Comparison of ENCODE assay signal across 14 cellular contexts in genomic region chr22:38462960-38463784, GRCh38. TPM values are rescaled to one million over a fixed set of nuclear protein-coding genes. Genes with fewer than 3 reads are reported as not detected.
DNase-seq lines count a peak whose midpoint lies in the region; ATAC-seq and TF ChIP-seq lines count a peak whose summit lies in the region.
"Had no signal": no experiment of that assay in that cellular context is flagged by ENCODE, and none has a peak within 500 bp of the region (broad histone marks: within the 10 kb centered on the region; RNA-seq: fewer than 3 reads in every experiment).

No MANE protein-coding gene starts in this region.

- H3K23ac ChIP-seq in H9 (ENCODE audit: insufficient read length, low read depth, low read length) (no peak overlapping the region), neuronal stem cell (ENCODE audit: low read depth, low read length, poor library complexity) (no peak overlapping the region)

- H2BK5ac ChIP-seq in H9 (ENCODE audit: insufficient read length, low read length), result no peak overlapping the region
- H2BK5ac ChIP-seq in neuronal stem cell (ENCODE audit: low read length), result peak overlapping the region; percentile 32

- no peak overlapping the region for H3K56ac ChIP-seq in H9 (ENCODE audit: insufficient read length, low read depth, low read length)

- POLR2A ChIA-PET in activated CD8-positive, alpha-beta T cell treated with anti-CD3 and anti-CD28 coated beads, Interleukin-2, amount 10 ng/mL, durations not matched to agents 7 days and 5 days (lab: Charles Lee), result interaction anchor here (1.4 to 1.6 kb wide), 2 partner anchors 17 to 23 kb away, joined by 3 read pairs; no protein-coding TSS in a partner anchor

- TF ChIP-seq CTCF in H9 (conservative IDR thresholded peaks at IDR 0.05) (no peak), gastroesophageal sphincter (IDR thresholded peaks at IDR 0.05) (no peak)

- H3K9ac ChIP-seq in H9 (ENCODE audit: extremely low read depth, insufficient read length, low read length) (no peak overlapping the region), neuronal stem cell (ENCODE audit: low read depth, low read length, poor library complexity) (no peak overlapping the region)

- H3K27me3 Mint-ChIP-seq in H9 (ENCODE audit: low read depth), result peaks cover 91% of the 10 kb centered on the region
- peaks cover 77% of the 10 kb centered on the region for H3K27me3 Mint-ChIP-seq in activated CD8-positive, alpha-beta T cell treated with anti-CD3 and anti-CD28 coated beads, Interleukin-2, amount 10 ng/mL, durations not matched to agents 7 days and 5 days (ENCODE audit: low read depth)

- H4K5ac ChIP-seq in H9 (ENCODE audit: insufficient read length, low read depth, low read length), result no peak overlapping the region

- DNase-seq in H9 (peak; percentile 78), SHP77 (lab: John Stamatoyannopoulos, UW) (peak; percentile 56 to 68), left ventricle myocardium superior (peak; percentile 82), neuronal stem cell (ENCODE audit: low spot score) (no peak)
- DNase-seq in activated CD8-positive, alpha-beta T cell treated with anti-CD3 and anti-CD28 coated beads, Interleukin-2, amount 10 ng/mL, durations not matched to agents 7 days and 5 days, result no peak
- DNase-seq: HCEC 1CT had no signal

- no peak overlapping the region for H2BK20ac ChIP-seq in H9 (ENCODE audit: low read depth, low read length, poor library complexity, severe bottlenecking)

- peaks cover 7% of the 10 kb centered on the region for H3K23me2 ChIP-seq in H9 (ENCODE audit: insufficient read length, low read depth, low read length, poor library complexity, severe bottlenecking)

- H3K4ac ChIP-seq in H9 (ENCODE audit: low read depth, low read length), result no peak overlapping the region
- H3K4ac ChIP-seq in neuronal stem cell (ENCODE audit: low read length), result no peak overlapping the region

- no peak overlapping the region for H2AK5ac ChIP-seq in H9 (ENCODE audit: insufficient read length, low read length)
- no peak overlapping the region for H2AK5ac ChIP-seq in neuronal stem cell (ENCODE audit: low read depth, low read length)

- H4K91ac ChIP-seq in H9 (ENCODE audit: insufficient read length, low read depth, low read length) (no peak overlapping the region), neuronal stem cell (ENCODE audit: low read depth, low read length, poor library complexity) (no peak overlapping the region)

- H3K9me3 ChIP-seq in H9 (ENCODE audit: control insufficient read depth, low read depth, low read length) (no peaks in the 10 kb centered on the region), neuronal stem cell (replicated peaks in 1 of 2; ENCODE audit: control insufficient read depth in 2 of 2, insufficient read depth in 1 of 2, low read depth in 1 of 2, low read length in 2 of 2) (no peaks in the 10 kb centered on the region), gastroesophageal sphincter (no peaks in the 10 kb centered on the region)
- H3K9me3 ChIP-seq: ascending aorta, thoracic aorta had no signal

- H2BK12ac ChIP-seq in H9 (ENCODE audit: insufficient read length, low read depth, low read length), result no peak overlapping the region
- H2BK12ac ChIP-seq in neuronal stem cell (ENCODE audit: low read length), result no peak overlapping the region

- H3K36me3 ChIP-seq in neuronal stem cell (replicated peaks in 1 of 2; ENCODE audit: control insufficient read depth in 2 of 2, insufficient read depth in 2 of 2, low read length in 2 of 2) (no peaks in the 10 kb centered on the region), gastroesophageal sphincter (no peaks in the 10 kb centered on the region)
- H3K36me3 ChIP-seq: ascending aorta, thoracic aorta had no signal

- H2BK120ac ChIP-seq in H9 (ENCODE audit: low read depth, low read length, poor library complexity, severe bottlenecking) (no peak overlapping the region), neuronal stem cell (ENCODE audit: low read depth, low read length) (no peak overlapping the region)

- peaks cover 2% of the 10 kb centered on the region; the same call in 1 of the 2 replicates for H3K27me3 ChIP-seq in H9 (ENCODE audit: insufficient read depth, low read length)
- peaks cover 0 to 34% (median 21%) of the 10 kb centered on the region in 3 experiments for H3K27me3 ChIP-seq in neuronal stem cell (ENCODE audit: control insufficient read depth in 3 of 3, insufficient read depth in 3 of 3, low read depth in 1 of 3, low read length in 3 of 3)
- H3K27me3 ChIP-seq in gastroesophageal sphincter, result peaks cover 33% of the 10 kb centered on the region
- H3K27me3 ChIP-seq: ascending aorta had no signal

- peak overlapping the region in 1 of 2 experiments; percentile 34; a peak in 2 of 5 replicates for H3K4me3 Mint-ChIP-seq in H9
- H3K4me3 Mint-ChIP-seq in activated CD8-positive, alpha-beta T cell treated with anti-CD3 and anti-CD28 coated beads, Interleukin-2, amount 10 ng/mL, durations not matched to agents 7 days and 5 days, result no peak overlapping the region

- H3K27ac Mint-ChIP-seq in H9, result no peak overlapping the region
- no peak overlapping the region for H3K27ac Mint-ChIP-seq in activated CD8-positive, alpha-beta T cell treated with anti-CD3 and anti-CD28 coated beads, Interleukin-2, amount 10 ng/mL, durations not matched to agents 7 days and 5 days

- H3K14ac ChIP-seq in H9 (ENCODE audit: insufficient read depth, low read length), result no peak overlapping the region
- no peak overlapping the region for H3K14ac ChIP-seq in neuronal stem cell (ENCODE audit: low read length)

- no peak overlapping the region for H3T11ph ChIP-seq in H9 (ENCODE audit: low read length)

- no peaks in the 10 kb centered on the region for H3K79me2 ChIP-seq in H9 (ENCODE audit: insufficient read depth, low read length)

- H3K79me1 ChIP-seq in H9 (ENCODE audit: insufficient read depth, low read depth, low read length, poor library complexity, severe bottlenecking) (no peaks in the 10 kb centered on the region), neuronal stem cell (ENCODE audit: low read depth, low read length) (no peaks in the 10 kb centered on the region)

- H3K4me1 ChIP-seq in H9 (ENCODE audit: insufficient read depth, low read length) (no peaks in the 10 kb centered on the region; the same call in 1 of the 2 replicates), neuronal stem cell (ENCODE audit: control insufficient read depth in 2 of 2, insufficient read depth in 1 of 2, low read depth in 1 of 2, low read length in 2 of 2) (peaks cover 13 to 32% of the 10 kb centered on the region in 2 donors), gastroesophageal sphincter (peaks cover 0 to 31% (median 15%) of the 10 kb centered on the region in 3 donors)

- H3K4me1 Mint-ChIP-seq in H9, result peaks cover 33 to 41% of the 10 kb centered on the region in 2 experiments
- peaks cover 25% of the 10 kb centered on the region for H3K4me1 Mint-ChIP-seq in activated CD8-positive, alpha-beta T cell treated with anti-CD3 and anti-CD28 coated beads, Interleukin-2, amount 10 ng/mL, durations not matched to agents 7 days and 5 days (ENCODE audit: low read depth)

- peak; percentile 78 for ATAC-seq in left ventricle myocardium superior
- ATAC-seq in HG02678 (IDR thresholded peaks at IDR 0.05; ENCODE audit: unreplicated experiment), result no peak
- no peak for ATAC-seq in gastroesophageal sphincter
- no peak for ATAC-seq in activated CD8-positive, alpha-beta T cell treated with anti-CD3 and anti-CD28 coated beads, Interleukin-2, amount 10 ng/mL, durations not matched to agents 7 days and 5 days
- no peak for ATAC-seq in GM19397 (IDR thresholded peaks at IDR 0.05; ENCODE audit: unreplicated experiment)

- intact Hi-C loops in left ventricle myocardium superior (cut with micrococcal nuclease), result no loop called here

- H2AFZ ChIP-seq in H9 (ENCODE audit: low read length) (no peak overlapping the region), neuronal stem cell (ENCODE audit: low read length) (peak overlapping the region; percentile 93)

- H3K4me2 ChIP-seq in H9 (ENCODE audit: insufficient read depth, insufficient read length, low read length) (peak overlapping the region; percentile 6), neuronal stem cell (ENCODE audit: insufficient read depth, low read length, poor library complexity, severe bottlenecking) (no peak overlapping the region)

- TF ChIP-seq POLR2A in gastroesophageal sphincter (IDR thresholded peaks at IDR 0.05), result no peak

- no peak overlapping the region for H3K18ac ChIP-seq in H9 (ENCODE audit: insufficient read length, low read depth, low read length)
- peak overlapping the region; percentile 32 for H3K18ac ChIP-seq in neuronal stem cell (ENCODE audit: low read length)

- CTCF ChIA-PET in activated CD8-positive, alpha-beta T cell treated with anti-CD3 and anti-CD28 coated beads, Interleukin-2, amount 10 ng/mL, durations not matched to agents 7 days and 5 days (lab: Charles Lee), result interaction anchor here (0.6 to 1.6 kb wide), 4 partner anchors 12 to 411 kb away, joined by 3 to 7 read pairs (median 3); no protein-coding TSS in a partner anchor

- no peak overlapping the region for H4K8ac ChIP-seq in H9 (replicated peaks; ENCODE audit: insufficient read length, low read depth, low read length)
- no peak overlapping the region for H4K8ac ChIP-seq in neuronal stem cell (ENCODE audit: low read depth, low read length)

- peaks cover 3% of the 10 kb centered on the region for H4K20me1 ChIP-seq in H9 (ENCODE audit: control insufficient read depth, insufficient read depth, insufficient read length)

- H3K4me3 ChIP-seq in neuronal stem cell (ENCODE audit: low read length in 2 of 2), result peak overlapping the region in 1 of 2 donors; percentile 41
- no peak overlapping the region for H3K4me3 ChIP-seq in gastroesophageal sphincter
- H3K4me3 ChIP-seq: ascending aorta, thoracic aorta had no signal

- H3K27ac ChIP-seq in H9 (ENCODE audit: insufficient read length, low read depth, low read length) (no peak overlapping the region), neuronal stem cell (replicated peaks; ENCODE audit: low read length) (no peak overlapping the region), gastroesophageal sphincter (no peak overlapping the region)
- H3K27ac ChIP-seq: ascending aorta, epithelial cell of prostate, thoracic aorta had no signal

- no peak for TF ChIP-seq EP300 in gastroesophageal sphincter (IDR thresholded peaks at IDR 0.05)

- H2BK15ac ChIP-seq in H9 (ENCODE audit: low read depth, low read length) (no peak overlapping the region), neuronal stem cell (ENCODE audit: low read length) (no peak overlapping the region)

- no CpG with 5 or more reads among the region's 28 CpGs for WGBS in H9 (ENCODE audit: extremely low coverage, insufficient read length, low lambda C conversion rate)
- no CpG with 5 or more reads among the region's 28 CpGs for WGBS in neuronal stem cell (ENCODE audit: extremely low coverage in 2 of 2, insufficient read length in 2 of 2, insufficient replicate concordance in 1 of 2), 2 donors
- 64 to 92% methylated on average over 7 to 11 of the region's 28 CpGs for WGBS in gastroesophageal sphincter (ENCODE audit: low coverage in 1 of 2), 2 donors

- no peaks in the 10 kb centered on the region for H3K9me3 Mint-ChIP-seq in H9
- H3K9me3 Mint-ChIP-seq in activated CD8-positive, alpha-beta T cell treated with anti-CD3 and anti-CD28 coated beads, Interleukin-2, amount 10 ng/mL, durations not matched to agents 7 days and 5 days (ENCODE audit: insufficient read depth), result no peaks in the 10 kb centered on the region

- H3K36me3 Mint-ChIP-seq in H9 (ENCODE audit: insufficient read depth in 1 of 3, low read depth in 3 of 3), result no peaks in the 10 kb centered on the region; a peak in 1 of 7 replicates
- H3K36me3 Mint-ChIP-seq in activated CD8-positive, alpha-beta T cell treated with anti-CD3 and anti-CD28 coated beads, Interleukin-2, amount 10 ng/mL, durations not matched to agents 7 days and 5 days (ENCODE audit: low read depth), result no peaks in the 10 kb centered on the region

RNA-seq across cellular contexts. Expression of gene KDELR3, which starts 4.7 kb away (rescaled TPM):
- 7.2 and 7.3 TPM in 2 replicates for total RNA-seq in H9 (2021)
- total RNA-seq in left ventricle myocardium superior, result 4.2 TPM
- 11.1 TPM for polyA plus RNA-seq in neuronal stem cell (2013, experiment 1 of 2)
- polyA plus RNA-seq in neuronal stem cell (2013, experiment 2 of 2), result 11.0 TPM
- 10 to 100 TPM in 1 of 4 donors, 1 to 10 TPM in 3; 2.6 to 19.7 (median 5.4) TPM for total RNA-seq in gastroesophageal sphincter
- total RNA-seq in activated CD8-positive, alpha-beta T cell treated with anti-CD3 and anti-CD28 coated beads, Interleukin-2, amount 10 ng/mL, durations not matched to agents 7 days and 5 days, result 1 to 10 TPM in 1 of 2 experiments, under 1 TPM in 1; 0.99 to 1.0 TPM

RNA-seq across cellular contexts. Expression of gene KCNJ4, which starts 8.2 kb away (rescaled TPM):
- 0.88 and 0.92 TPM in 2 replicates for total RNA-seq in H9 (2021)
- total RNA-seq in left ventricle myocardium superior, result 20.5 TPM
- polyA plus RNA-seq in neuronal stem cell (2013, experiment 1 of 2), result 6.0 TPM
- polyA plus RNA-seq in neuronal stem cell (2013, experiment 2 of 2), result 5.6 TPM
- not detected for total RNA-seq in gastroesophageal sphincter
- not detected for total RNA-seq in activated CD8-positive, alpha-beta T cell treated with anti-CD3 and anti-CD28 coated beads, Interleukin-2, amount 10 ng/mL, durations not matched to agents 7 days and 5 days
- total RNA-seq: ascending aorta, kidney epithelial cell, thoracic aorta had no signal
- polyA plus RNA-seq: BJ had no signal

RNA-seq across cellular contexts. Expression of gene DDX17, which starts 42.9 kb away (rescaled TPM):
- total RNA-seq in H9 (2021) (529 and 538 TPM in 2 replicates), left ventricle myocardium superior (212 TPM), gastroesophageal sphincter (100 to 1,000 TPM; 323 to 610 (median 490) TPM)
- 260 TPM for polyA plus RNA-seq in neuronal stem cell (2013, experiment 1 of 2)
- 263 TPM for polyA plus RNA-seq in neuronal stem cell (2013, experiment 2 of 2)
- total RNA-seq in activated CD8-positive, alpha-beta T cell treated with anti-CD3 and anti-CD28 coated beads, Interleukin-2, amount 10 ng/mL, durations not matched to agents 7 days and 5 days, result 100 to 1,000 TPM; 443 to 445 TPM

Comparison
In these comparisons a context has a peak if more than half of its experiments do, and no peak if none do; other contexts are left out.
1. DNase-seq: peak in H9 (single experiment), SHP77 (2 of 2) and left ventricle myocardium superior (single experiment); none in neuronal stem cell (single experiment) and activated CD8-positive, alpha-beta T cell treated with anti-CD3 and anti-CD28 coated beads, Interleukin-2, amount 10 ng/mL, durations not matched to agents 7 days and 5 days (single experiment).
2. RNA of gene KCNJ4, which starts 8.2 kb away (total RNA-seq): 20.5 TPM in left ventricle myocardium superior (single experiment); 0.88 to 0.92 TPM in H9, not detected in gastroesophageal sphincter and not detected in activated CD8-positive, alpha-beta T cell treated with anti-CD3 and anti-CD28 coated beads, Interleukin-2, amount 10 ng/mL, durations not matched to agents 7 days and 5 days; every median in the first group is over 10 times any median in the second.